In genomic region chr18:50400450-50400849, GRCh38 we compare ENCODE assay signal across 3 cellular contexts. TPM values are rescaled to one million over a fixed set of nuclear protein-coding genes. Genes with fewer than 3 reads are reported as not detected.
"Had no signal": no experiment of that assay in that cellular context is flagged by ENCODE, and none has a peak within 500 bp of the region (broad histone marks: within the 10 kb centered on the region; RNA-seq: fewer than 3 reads in every experiment).

No MANE protein-coding gene starts in this region.

RNA-seq across cellular contexts. Expression of gene SKA1, which starts 25.6 kb away (rescaled TPM):
- total RNA-seq: mesenteric fat pad, thoracic aorta, tibial nerve had no signal
